ENCODE assay signal across 8 cellular contexts in genomic region chr5:143401253-143401845, GRCh38. TPM values are rescaled to one million over a fixed set of nuclear protein-coding genes. Genes with fewer than 3 reads are reported as not detected.
DNase-seq lines count a peak whose midpoint lies in the region; ATAC-seq, FAIRE-seq and TF ChIP-seq lines count a peak whose summit lies in the region.

No MANE protein-coding gene starts in this region.

- H3K4me3 ChIP-seq in HepG2 (replicated peaks in 1 of 3; ENCODE audit: insufficient read depth in 1 of 3, low read depth in 2 of 3, low read length in 3 of 3) (peak overlapping the region; percentile 80 to 96 (median 95); a peak in 5 of 6 replicates), thyroid gland (replicated peaks in 1 of 3) (peak overlapping the region in 2 of 3 donors; percentile 81 to 88)

- FAIRE-seq in HepG2 (lab: Jason Lieb, UNC), result peak; percentile 15

- intact Hi-C loops in HepG2 (cut with micrococcal nuclease; ENCODE audit: unreplicated experiment), result loop anchor here (5.0 to 10.0 kb wide), 5 partner anchors 94 to 479 kb away; no protein-coding TSS in a partner anchor
- intact Hi-C loops in thyroid gland (cut with DNase I), result loop anchor here (10.0 kb wide), 3 partner anchors 387 to 477 kb away; no protein-coding TSS in a partner anchor

- H3K9ac ChIP-seq in HepG2 (ENCODE audit: insufficient read depth, low read depth, low read length), result peak overlapping the region; percentile 91

- peaks cover 65% of the 10 kb centered on the region for H3K79me2 ChIP-seq in HepG2 (ENCODE audit: insufficient read depth, low read length)

- peaks cover 56% of the 10 kb centered on the region for H3K4me1 Mint-ChIP-seq in activated T-cell treated with anti-CD3 and anti-CD28 coated beads, Interleukin-2, amount 50 U/mL, for 4 hours (ENCODE audit: low read depth)

- no peak for TF ChIP-seq RAD21 in HepG2 (CRISPR knock-in tag; IDR thresholded peaks at IDR 0.05)

- no peaks in the 10 kb centered on the region for H3K9me3 Mint-ChIP-seq in activated T-cell treated with anti-CD3 and anti-CD28 coated beads, Interleukin-2, amount 50 U/mL, for 4 hours

- TF ChIP-seq POLR2A in HepG2 (IDR thresholded peaks at IDR 0.05; ENCODE audit: insufficient read depth in 1 of 2, low read depth in 2 of 2, low read length in 2 of 2), result no peak
- TF ChIP-seq POLR2A in thyroid gland (IDR thresholded peaks at IDR 0.05), result no peak

- TSS peak; percentile 23 for BruUV-seq in HepG2 (replicated peaks; lab: Mats Ljungman, UMichigan)

- peak overlapping the region; percentile 92 for H3K4me3 Mint-ChIP-seq in activated T-cell treated with anti-CD3 and anti-CD28 coated beads, Interleukin-2, amount 50 U/mL, for 4 hours

- H4K20me1 ChIP-seq in HepG2 (ENCODE audit: insufficient read depth, low read length), result peaks cover 3% of the 10 kb centered on the region; the same call in 1 of the 2 replicates

- H2AFZ ChIP-seq in HepG2 (ENCODE audit: low read length), result no peak overlapping the region

- CTCF ChIA-PET in HepG2 (lab: Yijun Ruan, JAX; ENCODE audit: low intra/inter-chr PET ratio, low total read pairs), result no interaction called here

- H3K36me3 ChIP-seq in HepG2 (replicated peaks in 1 of 2; ENCODE audit: control insufficient read depth in 1 of 2, insufficient read depth in 2 of 2, low read length in 2 of 2) (no peaks in the 10 kb centered on the region), thyroid gland (no peaks in the 10 kb centered on the region)

- no peaks in the 10 kb centered on the region; a peak in 1 of 5 replicates for H3K27me3 ChIP-seq in HepG2 (ENCODE audit: control insufficient read depth in 1 of 2, insufficient read depth in 2 of 2, low read length in 2 of 2)
- no peaks in the 10 kb centered on the region for H3K27me3 ChIP-seq in thyroid gland

- H3K27ac ChIP-seq in angular gyrus (ENCODE audit: low read depth, low read length) (peak overlapping the region; percentile 64), HepG2 (ENCODE audit: extremely low read length, insufficient read depth, low read length) (no peak overlapping the region), thyroid gland (peak overlapping the region in 1 of 3 donors; percentile 45)

- 28% methylated on average over 6 of the region's 6 CpGs for WGBS in HepG2 (ENCODE audit: low lambda C conversion rate)
- 43 to 48% methylated on average over 6 of the region's 6 CpGs for WGBS in thyroid gland, 2 donors

- POLR2A ChIA-PET in HepG2 (lab: Yijun Ruan, JAX), result interaction anchor here (1.3 kb wide), 1 partner anchor 296 kb away, joined by 3 read pairs; no protein-coding TSS in a partner anchor

- no peaks in the 10 kb centered on the region for H3K27me3 Mint-ChIP-seq in activated T-cell treated with anti-CD3 and anti-CD28 coated beads, Interleukin-2, amount 50 U/mL, for 4 hours (ENCODE audit: low read depth)

- ATAC-seq in activated T-cell treated with anti-CD3 and anti-CD28 coated beads, Interleukin-2, amount 50 U/mL, for 4 hours, result no peak
- ATAC-seq in HepG2 (no peak), HG03196 (IDR thresholded peaks at IDR 0.05; ENCODE audit: unreplicated experiment) (no peak), GM19452 (IDR thresholded peaks at IDR 0.05; ENCODE audit: unreplicated experiment) (no peak)

- H3K9me3 ChIP-seq in HepG2 (ENCODE audit: low read length), result no peaks in the 10 kb centered on the region
- H3K9me3 ChIP-seq in thyroid gland, result no peaks in the 10 kb centered on the region

- peak overlapping the region; percentile 87 for H3K4me2 ChIP-seq in HepG2 (ENCODE audit: low read depth, low read length)

- peaks cover 64% of the 10 kb centered on the region for H3K4me1 ChIP-seq in HepG2 (ENCODE audit: insufficient read depth, low read length)
- H3K4me1 ChIP-seq in thyroid gland, result peaks cover 24 to 41% of the 10 kb centered on the region in 2 donors

- DNase-seq in activated T-cell treated with anti-CD3 and anti-CD28 coated beads, Interleukin-2, amount 50 U/mL, for 4 hours, result no peak
- DNase-seq in activated T-cell treated with anti-CD3 and anti-CD28 coated beads for 4 hours (no peak), HepG2 (ENCODE audit: low spot score) (peak; percentile 16), thyroid gland (no peak), NCI-H774 (lab: John Stamatoyannopoulos, UW) (no peak)

- peaks cover 33% of the 10 kb centered on the region for H3K36me3 Mint-ChIP-seq in activated T-cell treated with anti-CD3 and anti-CD28 coated beads, Interleukin-2, amount 50 U/mL, for 4 hours (ENCODE audit: insufficient read depth)

- no peak for TF ChIP-seq CTCF in HepG2 (CRISPR knock-in tag; IDR thresholded peaks at IDR 0.05)
- no peak for TF ChIP-seq CTCF in thyroid gland (IDR thresholded peaks at IDR 0.05)

- no peak for TF ChIP-seq EP300 in HepG2 (IDR thresholded peaks at IDR 0.05; ENCODE audit: low read depth in 2 of 2, low read length in 2 of 2)
- TF ChIP-seq EP300 in HepG2 (CRISPR knock-in tag; IDR thresholded peaks at IDR 0.05; ENCODE audit: borderline replicate concordance), result no peak

- in situ Hi-C loops in HepG2 (cut with HindIII; ENCODE audit: extremely low pct_ligation_motif_present, low pct_unique_long_range_greater_than_20kb), result no loop called here

TF ChIP-seq in HepG2, 621 proteins besides CTCF, POLR2A, EP300 and RAD21 (continues in another document):
- TF ChIP-seq ZNF367 (CRISPR knock-in tag; IDR thresholded peaks at IDR 0.05; ENCODE audit: borderline replicate concordance) (no peak), SOX13 (IDR thresholded peaks at IDR 0.05) (no peak), SOX13 (CRISPR knock-in tag; conservative IDR thresholded peaks at IDR 0.05 in 1 of 2, IDR thresholded peaks at IDR 0.05 in 1 of 2) (peak in 1 of 2 experiments; percentile 33; a peak in 1 of 4 replicates), BCL6 (CRISPR knock-in tag; IDR thresholded peaks at IDR 0.05) (peak; percentile 86), AHDC1 (CRISPR knock-in tag; IDR thresholded peaks at IDR 0.05; ENCODE audit: borderline replicate concordance) (peak; percentile 21; the same call in 1 of the 2 replicates)

RNA-seq across cellular contexts. Expression of gene NR3C1, which starts 2.1 kb away (rescaled TPM):
- 10 to 100 TPM; 40.2 to 53.3 (median 43.1) TPM for total RNA-seq in activated T-cell treated with anti-CD3 and anti-CD28 coated beads, Interleukin-2, amount 50 U/mL, for 4 hours
- 24.3 and 30.0 TPM in 2 replicates for total RNA-seq in HepG2 (2016; rRNA removed; fragmentation: Illumina TruSeq; extraction: Trizol)
- 34.6 and 40.8 TPM in 2 replicates for total RNA-seq in HepG2 (2016; cell fraction: cytosol; rRNA removed; fragmentation: Illumina TruSeq; extraction: Trizol; ENCODE audit: low read depth)
- total RNA-seq in HepG2 (2016; cell fraction: insoluble cytoplasmic fraction; rRNA removed; fragmentation: Illumina TruSeq; extraction: Trizol), result 27.6 and 29.7 TPM in 2 replicates
- 42.6 and 43.8 TPM in 2 replicates for total RNA-seq in HepG2 (2016; cell fraction: membrane; rRNA removed; fragmentation: Illumina TruSeq; extraction: Trizol)
- total RNA-seq in HepG2 (2016; cell fraction: nucleus; rRNA removed; fragmentation: Illumina TruSeq; extraction: Trizol), result 41.0 and 41.5 TPM in 2 replicates
- polyA plus RNA-seq in HepG2 (2011; rRNA removed), result 8.9 and 10.0 TPM in 2 replicates
- 4.5 and 7.8 TPM in 2 replicates for polyA plus RNA-seq in HepG2 (2011; cell fraction: cytosol; rRNA removed)
- 4.7 and 5.3 TPM in 2 replicates for polyA plus RNA-seq in HepG2 (2011; cell fraction: nucleus; rRNA removed)
- polyA plus RNA-seq in HepG2 (2012), result 17.8 and 19.1 TPM in 2 replicates
- polyA plus RNA-seq in HepG2 (2016; cell fraction: cytosol; fragmentation: Illumina TruSeq; extraction: Trizol; ENCODE audit: low read depth), result 0.48 and 0.52 TPM in 2 replicates
- 14.7 and 15.8 TPM in 2 replicates for polyA plus RNA-seq in HepG2 (2016; cell fraction: insoluble cytoplasmic fraction; fragmentation: Illumina TruSeq; extraction: Trizol; ENCODE audit: low read depth)
- 3.1 and 3.3 TPM in 2 replicates for polyA plus RNA-seq in HepG2 (2016; cell fraction: membrane; fragmentation: Illumina TruSeq; extraction: Trizol; ENCODE audit: low read depth)
- polyA plus RNA-seq in HepG2 (2016; cell fraction: nucleus; fragmentation: Illumina TruSeq; extraction: Trizol; ENCODE audit: insufficient read depth, low read depth), result 11.1 and 11.7 TPM in 2 replicates
- 13.6 and 58.6 TPM in 2 replicates for polyA minus RNA-seq in HepG2 (2011; rRNA and poly(A)+ RNA removed; ENCODE audit: low replicate concordance)
- polyA minus RNA-seq in HepG2 (2011; cell fraction: cytosol; rRNA and poly(A)+ RNA removed), result 18.9 and 21.2 TPM in 2 replicates
- 45.3 and 61.3 TPM in 2 replicates for polyA minus RNA-seq in HepG2 (2011; cell fraction: nucleus; rRNA and poly(A)+ RNA removed)
- total RNA-seq in thyroid gland, result 10 to 100 TPM; 59.4 to 67.7 (median 65.3) TPM
